In genomic region chr7:45610019-45610418, GRCh38 we compare ENCODE assay signal across 28 cellular contexts. TPM values are rescaled to one million over a fixed set of nuclear protein-coding genes. Genes with fewer than 3 reads are reported as not detected.
"Had no signal": no experiment of that assay in that cellular context is flagged by ENCODE, and none has a peak within 500 bp of the region (broad histone marks: within the 10 kb centered on the region; RNA-seq: fewer than 3 reads in every experiment).

No MANE protein-coding gene starts in this region.

- H3K4me1 Mint-ChIP-seq: activated T-helper 17 cell treated with anti-CD3 and anti-CD28 coated beads, Interleukin-2, amount 50 U/mL, for 72 hours; naive thymus-derived CD4-positive, alpha-beta T cell; stimulated activated memory B cell treated with anti-CD40 and anti-IgM and Interleukin-4, amounts not matched to agents 10 μg/mL and 1 μg/mL and 100 μg/mL, for 72 hours had no signal

- H3K36me3 Mint-ChIP-seq: activated naive CD8-positive, alpha-beta T cell had no signal

- H3K9ac ChIP-seq: parathyroid adenoma had no signal

- H3K79me2 ChIP-seq: hepatocyte, parathyroid adenoma had no signal

- H3K36me3 ChIP-seq: adrenal gland, ascending aorta, brain microvascular endothelial cell, neutrophil, sigmoid colon, stomach, suprapubic skin, tibial nerve, vagina had no signal

- H3K4me1 ChIP-seq: adrenal gland, ascending aorta, esophagus muscularis mucosa, parathyroid adenoma, sigmoid colon, stomach, suprapubic skin, tibial nerve, vagina had no signal

- H3K4me2 ChIP-seq: hepatocyte, smooth muscle cell had no signal

- H3K27me3 ChIP-seq: adrenal gland, ascending aorta, brain microvascular endothelial cell, esophagus muscularis mucosa, hepatocyte, neutrophil, sigmoid colon, stomach, suprapubic skin, tibial nerve, vagina had no signal

- DNase-seq: activated CD4-positive, alpha-beta T cell treated with anti-CD3 and anti-CD28 coated beads for 4 hours; activated CD4-positive, alpha-beta T cell treated with anti-CD3 and anti-CD28 coated beads, Interleukin-2, amount 50 U/mL, for 48 hours; activated CD4-positive, CD25-positive, alpha-beta regulatory T cell; activated naive CD4-positive, alpha-beta T cell; activated T-cell treated with anti-CD3 and anti-CD28 coated beads, Interleukin-2, amount 50 U/mL, for 1 hour; brain microvascular endothelial cell; central memory CD4-positive, alpha-beta T cell; effector memory CD8-positive, alpha-beta T cell; glutamatergic neuron; left ventricle myocardium superior; naive thymus-derived CD4-positive, alpha-beta T cell; sigmoid colon; stimulated activated CD4-positive, alpha-beta T cell treated with anti-CD3 and anti-CD28 coated beads, Interleukin-15, amount 100 ng/mL, for 24 hours; stomach had no signal

- H3K27ac Mint-ChIP-seq: activated naive CD8-positive, alpha-beta T cell; activated T-helper 17 cell treated with anti-CD3 and anti-CD28 coated beads, Interleukin-2, amount 50 U/mL, for 72 hours; effector memory CD8-positive, alpha-beta T cell; naive thymus-derived CD4-positive, alpha-beta T cell; stimulated activated memory B cell treated with anti-CD40 and anti-IgM and Interleukin-4, amounts not matched to agents 10 μg/mL and 1 μg/mL and 100 μg/mL, for 72 hours had no signal

- H3K27ac ChIP-seq: adrenal gland, ascending aorta, brain microvascular endothelial cell, esophagus muscularis mucosa, hepatocyte, neutrophil, parathyroid adenoma, sigmoid colon, stomach, suprapubic skin, tibial nerve, vagina had no signal

- H3K4me3 Mint-ChIP-seq: activated naive CD8-positive, alpha-beta T cell; activated T-helper 17 cell treated with anti-CD3 and anti-CD28 coated beads, Interleukin-2, amount 50 U/mL, for 72 hours; effector memory CD8-positive, alpha-beta T cell; naive thymus-derived CD4-positive, alpha-beta T cell; stimulated activated memory B cell treated with anti-CD40 and anti-IgM and Interleukin-4, amounts not matched to agents 10 μg/mL and 1 μg/mL and 100 μg/mL, for 72 hours had no signal

- H3K4me3 ChIP-seq: adrenal gland, ascending aorta, esophagus muscularis mucosa, hepatocyte, sigmoid colon, smooth muscle cell, stomach, suprapubic skin, tibial nerve, vagina had no signal

- FAIRE-seq: frontal cortex had no signal

- H2AFZ ChIP-seq: hepatocyte, parathyroid adenoma had no signal

- H3K9me3 ChIP-seq: adrenal gland, neutrophil, sigmoid colon, vagina had no signal

RNA-seq across cellular contexts. Expression of gene ADCY1, which starts 35.9 kb away (rescaled TPM):
- polyA plus RNA-seq: smooth muscle cell had no signal
